Comparison of ENCODE assay signal across 32 cellular contexts in the genomic region with DNA sequence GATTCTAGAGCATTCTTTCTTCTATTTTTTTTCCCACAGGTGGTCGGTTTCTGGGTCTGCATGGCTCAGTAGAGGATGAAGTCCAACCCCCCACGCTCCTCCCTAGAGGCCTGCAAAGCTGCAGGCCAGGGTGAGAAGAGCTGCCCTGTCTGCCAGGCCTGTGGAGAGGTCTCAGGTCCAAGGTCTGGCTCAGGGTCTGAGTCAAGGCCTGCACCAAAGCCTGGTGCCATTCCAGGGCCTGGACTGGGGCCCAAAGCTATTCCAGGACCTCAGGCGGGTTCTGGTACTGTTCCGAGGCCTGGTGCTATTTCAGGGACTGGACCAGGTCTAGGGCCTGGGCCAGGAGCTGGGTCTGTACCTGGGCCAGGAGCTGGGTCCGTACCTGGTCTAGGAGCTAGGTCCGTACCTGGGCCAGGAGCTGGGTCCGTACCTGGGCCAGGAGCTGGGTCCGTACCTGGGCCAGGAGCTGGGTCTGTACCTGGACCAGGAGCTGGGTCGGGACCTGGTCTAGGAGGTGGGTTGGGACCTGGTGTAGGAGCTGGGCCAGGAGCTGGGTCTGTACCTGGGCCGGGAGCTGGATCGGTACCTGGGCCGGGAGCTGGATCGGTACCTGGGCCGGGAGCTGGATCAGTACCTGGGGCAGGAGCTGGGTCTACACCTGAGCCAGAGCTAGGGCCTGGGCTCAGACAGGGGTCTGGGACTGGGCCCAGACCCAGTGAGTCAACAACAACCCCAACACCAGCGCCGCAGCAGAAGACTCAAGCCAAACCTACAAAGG. TPM values are rescaled to one million over a fixed set of nuclear protein-coding genes. Genes with fewer than 3 reads are reported as not detected.
"Had no signal": no experiment of that assay in that cellular context is flagged by ENCODE, and none has a peak within 500 bp of the region (broad histone marks: within the 10 kb centered on the region; RNA-seq: fewer than 3 reads in every experiment).

No MANE protein-coding gene starts in this region.

- H3K4me2 ChIP-seq: smooth muscle cell had no signal

- H3K4me1 ChIP-seq: pancreas, psoas muscle, uterus had no signal

- H3K27ac ChIP-seq: neutrophil, pancreas, psoas muscle, skin epidermis, spleen, stomach, thoracic aorta, thyroid gland, tibial nerve, upper lobe of left lung, uterus had no signal

- FAIRE-seq: pancreas had no signal

- H3K27me3 ChIP-seq: thyroid gland, uterus had no signal

- ATAC-seq: naive thymus-derived CD8-positive, alpha-beta T cell; pancreas; psoas muscle; right cardiac atrium; sciatic nerve; stimulated activated naive B cell treated with anti-CD40 and anti-IgM and Interleukin-4, amounts not matched to agents 10 μg/mL and 1 μg/mL and 100 μg/mL, for 72 hours had no signal

- H3K9me3 ChIP-seq: neutrophil, pancreas, psoas muscle, thoracic aorta, thyroid gland, upper lobe of left lung, uterus had no signal

- H3K36me3 ChIP-seq: neutrophil, pancreas, spleen, stomach, thoracic aorta, thyroid gland, tibial nerve, upper lobe of left lung, uterus had no signal

- H3K4me3 ChIP-seq: pancreas, psoas muscle, skin epidermis, smooth muscle cell, spleen, stomach, thoracic aorta, thyroid gland, tibial nerve, upper lobe of left lung, uterus had no signal

- DNase-seq: naive B cell; naive thymus-derived CD8-positive, alpha-beta T cell; nephron progenitor cell; nucleus accumbens; psoas muscle; right cardiac atrium; spleen; stimulated activated CD4-positive, alpha-beta T cell treated with anti-CD3 and anti-CD28 coated beads, Interleukin-12 subunit alpha, Interleukin-12 subunit beta, amount 100 ng/mL, for 4 hours; stimulated activated CD4-positive, alpha-beta T cell treated with anti-CD3 and anti-CD28 coated beads, Interleukin-1b, Interleukin-23, amount 100 ng/mL, for 48 hours; stimulated activated CD4-positive, alpha-beta T cell treated with anti-CD3 and anti-CD28 coated beads, Interleukin-4, amount 100 ng/mL, for 1 hour; stimulated activated CD4-positive, alpha-beta T cell treated with anti-CD3 and anti-CD28 coated beads, Interleukin-4, amount 100 ng/mL, for 4 hours; stimulated activated CD8-positive, alpha-beta memory T cell treated with anti-CD3 and anti-CD28 coated beads, Interleukin-4, amount 100 ng/mL, for 48 hours; stimulated activated naive B cell treated with anti-CD40 and anti-IgM and Interleukin-4, amounts not matched to agents 10 μg/mL and 1 μg/mL and 100 μg/mL, for 72 hours; stimulated activated naive CD4-positive, alpha-beta T cell treated with Interleukin-2 at 50 U/mL for 16 hours; stomach; thyroid gland; trophoblast cell; upper lobe of left lung; uterus had no signal

RNA-seq across cellular contexts. Expression of a gene that starts 3.4 kb away (rescaled TPM):
- total RNA-seq: neural crest cell, omental fat pad, osteocyte, pancreas, progenitor cell of endocrine pancreas, renal cortical epithelial cell, sciatic nerve, smooth muscle cell, stomach, thoracic aorta, thyroid gland, tibial nerve, urinary bladder, uterus had no signal
- polyA plus RNA-seq: right cardiac atrium, stomach, urinary bladder had no signal
